1 cellular context compared by ENCODE assay signal in genomic region chr6:169752074-169752623, GRCh38.
TF ChIP-seq lines count a peak whose summit lies in the region.

No MANE protein-coding gene starts in this region.

TF ChIP-seq in SK-N-SH treated with all-trans-retinoic acid at 6 μM for 48 hours, 23 proteins besides CTCF, POLR2A, EP300 and RAD21 (continued from another document):
- TF ChIP-seq TSHZ2 (CRISPR knock-in tag; IDR thresholded peaks at IDR 0.05) (no peak), ZNF8 (CRISPR knock-in tag; IDR thresholded peaks at IDR 0.05) (no peak), ARNTL (CRISPR knock-in tag; IDR thresholded peaks at IDR 0.05; ENCODE audit: borderline replicate concordance, low read depth) (no peak), OSR1 (CRISPR knock-in tag; IDR thresholded peaks at IDR 0.05) (no peak), ZNF70 (CRISPR knock-in tag; IDR thresholded peaks at IDR 0.05) (no peak)
